Comparison of ENCODE assay signal across 26 cellular contexts in the genomic region with DNA sequence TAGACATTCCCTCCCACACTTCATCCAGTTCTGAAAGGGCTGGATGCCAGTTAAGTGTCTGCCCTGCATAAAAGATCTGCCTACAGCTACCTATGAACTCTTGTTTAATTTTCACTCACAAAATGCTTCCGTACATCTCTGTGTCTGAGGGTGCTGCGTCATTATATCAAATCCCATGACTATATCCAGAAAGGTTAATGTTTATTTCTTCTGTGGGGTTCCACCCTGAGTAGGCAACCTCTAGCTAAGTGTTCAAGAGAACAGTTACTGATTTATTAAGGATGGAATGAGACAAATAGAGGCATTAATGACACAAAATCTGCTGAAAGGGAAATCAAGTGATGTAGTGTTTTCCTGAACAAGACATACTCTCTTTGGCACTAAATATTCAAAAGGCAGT.
"Had no signal": no experiment of that assay in that cellular context is flagged by ENCODE, and none has a peak within 500 bp of the region (broad histone marks: within the 10 kb centered on the region; RNA-seq: fewer than 3 reads in every experiment).

No MANE protein-coding gene starts in this region.

- H2AFZ ChIP-seq: hepatocyte, parathyroid adenoma had no signal

- H3K79me2 ChIP-seq: hepatocyte, parathyroid adenoma had no signal

- H3K9ac ChIP-seq: parathyroid adenoma had no signal

- H3K27ac Mint-ChIP-seq: naive thymus-derived CD8-positive, alpha-beta T cell; progenitor cell of endocrine pancreas; stimulated activated effector memory CD8-positive, alpha-beta T cell treated with anti-CD3 and anti-CD28 coated beads, Interleukin-12 subunit alpha, Interleukin-12 subunit beta, amount 100 ng/mL, for 72 hours; type B pancreatic cell had no signal

- H3K27me3 ChIP-seq: gastrocnemius medialis, hepatocyte, left lung, right atrium auricular region, testis, tibial artery had no signal

- H3K36me3 Mint-ChIP-seq: naive thymus-derived CD8-positive, alpha-beta T cell; stimulated activated effector memory CD8-positive, alpha-beta T cell treated with anti-CD3 and anti-CD28 coated beads, Interleukin-12 subunit alpha, Interleukin-12 subunit beta, amount 100 ng/mL, for 72 hours; type B pancreatic cell had no signal

- H3K4me3 Mint-ChIP-seq: naive thymus-derived CD8-positive, alpha-beta T cell; neural crest cell; stimulated activated effector memory CD8-positive, alpha-beta T cell treated with anti-CD3 and anti-CD28 coated beads, Interleukin-12 subunit alpha, Interleukin-12 subunit beta, amount 100 ng/mL, for 72 hours; type B pancreatic cell had no signal

- H3K9me3 ChIP-seq: gastrocnemius medialis, heart left ventricle, left lung, neutrophil, right atrium auricular region, testis, tibial artery had no signal

- H3K4me2 ChIP-seq: hepatocyte had no signal

- DNase-seq: cerebellar nuclear complex; cortex of kidney; foreskin fibroblast; gastrocnemius medialis; heart left ventricle; kidney; left cardiac atrium; left lung; mesenchymal stem cell; midbrain; naive thymus-derived CD8-positive, alpha-beta T cell; stimulated activated CD4-positive, alpha-beta T cell treated with anti-CD3 and anti-CD28 coated beads, Interleukin-2, amount 100 ng/mL, for 24 hours; stimulated activated CD4-positive, alpha-beta T cell treated with anti-CD3 and anti-CD28 coated beads, Interleukin-4, amount 100 ng/mL, for 24 hours; stimulated activated naive CD4-positive, alpha-beta T cell treated with Interleukin-2 at 50 U/mL for 16 hours; testis; tibial artery had no signal

- H3K9me3 Mint-ChIP-seq: naive thymus-derived CD8-positive, alpha-beta T cell; stimulated activated effector memory CD8-positive, alpha-beta T cell treated with anti-CD3 and anti-CD28 coated beads, Interleukin-12 subunit alpha, Interleukin-12 subunit beta, amount 100 ng/mL, for 72 hours had no signal

- ATAC-seq: esophagus mucosa; gastrocnemius medialis; heart left ventricle; left cardiac atrium; left lung; naive thymus-derived CD8-positive, alpha-beta T cell; sciatic nerve; stimulated activated effector memory CD8-positive, alpha-beta T cell treated with anti-CD3 and anti-CD28 coated beads, Interleukin-12 subunit alpha, Interleukin-12 subunit beta, amount 100 ng/mL, for 72 hours had no signal

- H3K4me1 ChIP-seq: gastrocnemius medialis, left lung, parathyroid adenoma, right atrium auricular region, testis had no signal

- H3K4me3 ChIP-seq: gastrocnemius medialis, heart left ventricle, hepatocyte, left lung, right atrium auricular region, testis, tibial artery had no signal

- H3K27ac ChIP-seq: gastrocnemius medialis, heart left ventricle, hepatocyte, left lung, neutrophil, parathyroid adenoma, right atrium auricular region, testis, tibial artery had no signal

- H3K36me3 ChIP-seq: gastrocnemius medialis, heart left ventricle, left lung, neutrophil, right atrium auricular region, tibial artery had no signal

- H3K4me1 Mint-ChIP-seq: naive thymus-derived CD8-positive, alpha-beta T cell; stimulated activated effector memory CD8-positive, alpha-beta T cell treated with anti-CD3 and anti-CD28 coated beads, Interleukin-12 subunit alpha, Interleukin-12 subunit beta, amount 100 ng/mL, for 72 hours had no signal
